ENCODE assay signal across 8 cellular contexts in genomic region chr15:63374686-63375520, GRCh38. TPM values are rescaled to one million over a fixed set of nuclear protein-coding genes. Genes with fewer than 3 reads are reported as not detected.
DNase-seq lines count a peak whose midpoint lies in the region; ATAC-seq, FAIRE-seq and TF ChIP-seq lines count a peak whose summit lies in the region.

No MANE protein-coding gene starts in this region.

- no peak for TF ChIP-seq POLR2A in suprapubic skin (IDR thresholded peaks at IDR 0.05)

- no peaks in the 10 kb centered on the region for H3K36me3 Mint-ChIP-seq in CD8-positive, alpha-beta memory T cell

- H3K4me1 Mint-ChIP-seq in CD8-positive, alpha-beta memory T cell, result peaks cover 2 to 5% (median 5%) of the 10 kb centered on the region in 3 donors

- H3K9ac ChIP-seq in keratinocyte (ENCODE audit: control insufficient read depth, extremely low read depth, insufficient read depth, low read length), result peak overlapping the region; percentile 45

- H3K9me3 ChIP-seq in AG04450 (ENCODE audit: control insufficient read depth, insufficient read depth, low read length), result no peaks in the 10 kb centered on the region; the same call in 1 of the 2 replicates
- H3K9me3 ChIP-seq in keratinocyte (ENCODE audit: control insufficient read depth, low read depth, low read length), result no peaks in the 10 kb centered on the region
- H3K9me3 ChIP-seq in suprapubic skin, result no peaks in the 10 kb centered on the region
- no peaks in the 10 kb centered on the region for H3K9me3 ChIP-seq in CD8-positive, alpha-beta memory T cell (ENCODE audit: low read length)

- no peak overlapping the region for H3K4me3 Mint-ChIP-seq in CD8-positive, alpha-beta memory T cell

- no peak for TF ChIP-seq EP300 in suprapubic skin (IDR thresholded peaks at IDR 0.05)

- CTCF ChIA-PET in AG04450 (lab: Charles Lee), result no interaction called here
- CTCF ChIA-PET in CD8-positive, alpha-beta memory T cell (lab: Charles Lee), result no interaction called here

- dilution Hi-C loops in keratinocyte (cut with MboI; ENCODE audit: extremely low pct_ligation_motif_present, low sequenced_read_pairs), result no loop called here

- no peaks in the 10 kb centered on the region for H3K9me1 ChIP-seq in keratinocyte (ENCODE audit: control insufficient read depth, extremely low read depth, insufficient read depth, low read length)

- no peak overlapping the region for H3K4me3 ChIP-seq in AG04450 (ENCODE audit: low read depth, low read length)
- H3K4me3 ChIP-seq in keratinocyte (ENCODE audit: control insufficient read depth in 2 of 3, extremely low read depth in 1 of 3, insufficient read depth in 2 of 3, low read depth in 1 of 3, low read length in 3 of 3), result no peak overlapping the region
- no peak overlapping the region for H3K4me3 ChIP-seq in suprapubic skin
- H3K4me3 ChIP-seq in CD8-positive, alpha-beta memory T cell (ENCODE audit: low read length), result no peak overlapping the region

- TF ChIP-seq CTCF in AG04450 (IDR thresholded peaks at IDR 0.05; ENCODE audit: low read depth, low read length), result no peak
- no peak for TF ChIP-seq CTCF in keratinocyte (optimal IDR thresholded peaks at IDR 0.05 in 1 of 3, IDR thresholded peaks at IDR 0.05 in 1 of 3, conservative IDR thresholded peaks at IDR 0.05 in 1 of 3; ENCODE audit: extremely low read depth in 1 of 3, insufficient read depth in 2 of 3, low read length in 3 of 3)
- no peak for TF ChIP-seq CTCF in suprapubic skin (IDR thresholded peaks at IDR 0.05)

- H2AFZ ChIP-seq in keratinocyte (ENCODE audit: control insufficient read depth, low read length), result no peak overlapping the region

- H3K27me3 Mint-ChIP-seq in CD8-positive, alpha-beta memory T cell, result peaks cover 28 to 38% of the 10 kb centered on the region in 2 donors

- H3K9me3 Mint-ChIP-seq in CD8-positive, alpha-beta memory T cell, result no peaks in the 10 kb centered on the region

- H3K4me2 ChIP-seq in keratinocyte (ENCODE audit: control insufficient read depth, extremely low read depth, insufficient read depth, low read depth, low read length), result peak overlapping the region; percentile 22

- 21% methylated on average over 10 of the region's 11 CpGs for WGBS in suprapubic skin

- DNase-seq in AG04450 (ENCODE audit: low read depth, low spot score) (peak; percentile 49), HTR-8/SVneo (ENCODE audit: insufficient read length, low spot score) (peak; percentile 27), amniotic stem cell (lab: John Stamatoyannopoulos, UW) (peak; percentile 28), keratinocyte (ENCODE audit: low read depth, low spot score) (no peak), suprapubic skin (ENCODE audit: low spot score in 2 of 2) (peak in 1 of 2 donors; percentile 83)
- no peak for DNase-seq in CD8-positive, alpha-beta memory T cell

- peaks cover 38% of the 10 kb centered on the region for H3K79me2 ChIP-seq in keratinocyte (ENCODE audit: control insufficient read depth, insufficient read depth, low read length)

- H3K36me3 ChIP-seq in keratinocyte (ENCODE audit: control insufficient read depth in 2 of 2, extremely low read depth in 1 of 2, insufficient read depth in 2 of 2, low read length in 2 of 2) (peaks cover 4 to 23% of the 10 kb centered on the region in 2 experiments), suprapubic skin (no peaks in the 10 kb centered on the region)
- no peaks in the 10 kb centered on the region for H3K36me3 ChIP-seq in CD8-positive, alpha-beta memory T cell (ENCODE audit: insufficient read depth, low read length)

- no peaks in the 10 kb centered on the region for H3K27me3 ChIP-seq in AG04450 (ENCODE audit: control insufficient read depth, insufficient read depth, low read length)
- no peaks in the 10 kb centered on the region for H3K27me3 ChIP-seq in keratinocyte (ENCODE audit: control insufficient read depth, extremely low read depth, insufficient read depth, low read length)
- H3K27me3 ChIP-seq in suprapubic skin, result no peaks in the 10 kb centered on the region
- peaks cover 7% of the 10 kb centered on the region for H3K27me3 ChIP-seq in CD8-positive, alpha-beta memory T cell (ENCODE audit: insufficient read depth, low read length, poor library complexity, severe bottlenecking)

- H4K20me1 ChIP-seq in keratinocyte (ENCODE audit: control insufficient read depth, extremely low read depth, insufficient read depth, low read length), result no peaks in the 10 kb centered on the region

- H3K27ac ChIP-seq in AG04450 (ENCODE audit: low read depth, low read length), result peak overlapping the region; percentile 66
- peak overlapping the region; percentile 96 for H3K27ac ChIP-seq in keratinocyte (ENCODE audit: control insufficient read depth, insufficient read depth, low read length)
- peak overlapping the region; percentile 97 for H3K27ac ChIP-seq in suprapubic skin
- no peak overlapping the region for H3K27ac ChIP-seq in CD8-positive, alpha-beta memory T cell (ENCODE audit: low read depth, low read length)

- no peak for FAIRE-seq in HTR-8/SVneo (lab: Jason Lieb, UNC)
- FAIRE-seq in keratinocyte (lab: Jason Lieb, UNC), result peak; percentile 90

- no peak for ATAC-seq in HG03159 (IDR thresholded peaks at IDR 0.05; ENCODE audit: unreplicated experiment)
- no peak for ATAC-seq in HG03280 (IDR thresholded peaks at IDR 0.05; ENCODE audit: unreplicated experiment)

- POLR2A ChIA-PET in AG04450 (lab: Yijun Ruan, JAX), result interaction anchor here (0.6 kb wide), 2 partner anchors 54 to 222 kb away, joined by 3 read pairs; no protein-coding TSS in a partner anchor
- POLR2A ChIA-PET in CD8-positive, alpha-beta memory T cell (lab: Charles Lee), result interaction anchor here (0.5 kb wide), 1 partner anchor 10 kb away, joined by 5 read pairs; no protein-coding TSS in a partner anchor

- peak overlapping the region in 3 of 8 donors; percentile 22 to 73 (median 61) for H3K27ac Mint-ChIP-seq in CD8-positive, alpha-beta memory T cell

- peaks cover 71% of the 10 kb centered on the region for H3K4me1 ChIP-seq in keratinocyte (ENCODE audit: control insufficient read depth, extremely low read depth, insufficient read depth, low read length)
- H3K4me1 ChIP-seq in suprapubic skin, result peaks cover 70% of the 10 kb centered on the region
- no peaks in the 10 kb centered on the region for H3K4me1 ChIP-seq in CD8-positive, alpha-beta memory T cell (ENCODE audit: insufficient read depth, low read length)

RNA-seq across cellular contexts. Expression of gene CA12, which starts 6.7 kb away (rescaled TPM):
- 55.5 and 61.4 TPM in 2 replicates for polyA plus RNA-seq in AG04450 (2011; rRNA removed)
- 29.4 and 34.4 TPM in 2 replicates for polyA minus RNA-seq in AG04450 (2011; rRNA and poly(A)+ RNA removed)
- polyA plus RNA-seq in keratinocyte, result 101 to 220 TPM (median 158 TPM) in 3 replicates
- 45.2 TPM for polyA plus RNA-seq in keratinocyte (2011; ENCODE audit: low read depth)
- polyA plus RNA-seq in keratinocyte (2011; cell fraction: cytosol; rRNA removed), result 52.6 and 62.1 TPM in 2 replicates
- 202 and 203 TPM in 2 replicates for polyA plus RNA-seq in keratinocyte (2011; cell fraction: nucleus; rRNA removed)
- 78.2 and 80.9 TPM in 2 replicates for polyA plus RNA-seq in keratinocyte (2012; ENCODE audit: low replicate concordance)
- 71.9 to 160 TPM (median 122 TPM) in 3 replicates for polyA minus RNA-seq in keratinocyte
- polyA minus RNA-seq in keratinocyte (2011; cell fraction: cytosol; rRNA and poly(A)+ RNA removed), result 91.3 TPM
- 234 and 311 TPM in 2 replicates for polyA minus RNA-seq in keratinocyte (2011; cell fraction: nucleus; rRNA and poly(A)+ RNA removed)
- 100 to 1,000 TPM; 292 to 338 (median 317) TPM for total RNA-seq in suprapubic skin
- not detected for total RNA-seq in CD8-positive, alpha-beta memory T cell
- polyA plus RNA-seq in CD8-positive, alpha-beta memory T cell, result 0.08 TPM

Comparison
In these comparisons a context has a peak if more than half of its experiments do, and no peak if none do; other contexts are left out.
1. DNase-seq: peak in AG04450 (single experiment), HTR-8/SVneo (single experiment) and amniotic stem cell (single experiment); none in keratinocyte (single experiment) and CD8-positive, alpha-beta memory T cell (0 of 5).
2. RNA of gene CA12, which starts 6.7 kb away (polyA plus RNA-seq): 45.2 to 220 TPM in keratinocyte and 55.5 to 61.4 TPM in AG04450; 0.08 TPM in CD8-positive, alpha-beta memory T cell (single experiment); every median in the first group is over 10 times any median in the second.